Comparison of ENCODE assay signal across 15 cellular contexts in the genomic region with DNA sequence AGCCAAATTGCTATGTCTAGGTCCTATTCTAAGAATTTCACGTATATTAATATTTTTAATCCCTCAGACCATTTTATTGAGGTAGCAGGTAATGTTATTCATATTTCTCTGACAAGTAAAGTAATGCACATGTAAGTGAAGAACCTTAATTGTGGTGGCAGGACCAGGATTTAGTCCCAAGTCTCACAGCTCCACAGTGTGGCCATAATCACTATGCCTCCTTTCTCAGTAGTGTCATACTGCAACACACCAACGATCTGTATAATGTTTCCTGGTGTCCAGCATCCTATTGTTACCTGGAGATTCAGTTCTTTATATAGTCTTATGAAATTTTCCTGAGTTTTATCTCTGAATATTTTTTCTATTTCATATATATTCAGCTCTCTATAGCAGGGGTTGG.
DNase-seq lines count a peak whose midpoint lies in the region; ATAC-seq, FAIRE-seq and TF ChIP-seq lines count a peak whose summit lies in the region.
"Had no signal": no experiment of that assay in that cellular context is flagged by ENCODE, and none has a peak within 500 bp of the region (broad histone marks: within the 10 kb centered on the region; RNA-seq: fewer than 3 reads in every experiment).

No MANE protein-coding gene starts in this region.

- H4K5ac ChIP-seq in H1 (ENCODE audit: insufficient read length, low read depth, low read length) = no peak overlapping the region

- no peak overlapping the region for H2BK15ac ChIP-seq in H1 (ENCODE audit: low read length)

- H2BK120ac ChIP-seq in H1 (replicated peaks; ENCODE audit: low read depth, low read length) = no peak overlapping the region

- POLR2A ChIA-PET in H1 (lab: Charles Lee; ENCODE audit: partially characterized antibody) = no interaction called here

- H2AK5ac ChIP-seq in H1 (ENCODE audit: low read depth, low read length) = no peak overlapping the region

- CTCF ChIA-PET in H1 (lab: Charles Lee; ENCODE audit: partially characterized antibody) = interaction anchor here (1.0 to 5.7 kb wide), 5 partner anchors 13 to 119 kb away, joined by 3 to 43 read pairs (median 4); no protein-coding TSS in a partner anchor

- DNase-seq in Ammon's horn (ENCODE audit: low spot score) (peak; percentile 5), D721Med (ENCODE audit: insufficient read length, low spot score) (no peak), NCI-H69 (lab: John Stamatoyannopoulos, UW) (peak; percentile 42), H1 (ENCODE audit: low read depth in 1 of 2, low spot score in 2 of 2) (no peak), NCI-H1930 (lab: John Stamatoyannopoulos, UW) (no peak)
- DNase-seq: CD4-positive, alpha-beta T cell; NCI-H1092; NCI-H187; NCI-H524; SHP77; T-helper 17 cell had no signal

- H3K4me1 ChIP-seq in H1 (replicated peaks in 1 of 4; ENCODE audit: control insufficient read depth in 3 of 4, insufficient read depth in 4 of 4, low read length in 3 of 4) = peaks cover 0 to 4% (median 2%) of the 10 kb centered on the region in 4 experiments; a peak in 2 of 7 replicates

- no peak overlapping the region for H2BK5ac ChIP-seq in H1 (ENCODE audit: low read depth, low read length)

- no peak overlapping the region for H3K14ac ChIP-seq in H1 (ENCODE audit: insufficient read length)

- peak; percentile 67 to 76 for TF ChIP-seq RAD21 in H1 (IDR thresholded peaks at IDR 0.05 in 1 of 2, conservative IDR thresholded peaks at IDR 0.05 in 1 of 2; ENCODE audit: low read depth in 2 of 2, low read length in 2 of 2)

- H2BK20ac ChIP-seq in H1 (ENCODE audit: low read length) = no peak overlapping the region

- no peak overlapping the region for H4K91ac ChIP-seq in H1 (replicated peaks; ENCODE audit: insufficient read length, low read length)

- no peak for TF ChIP-seq EP300 in H1 (IDR thresholded peaks at IDR 0.05; ENCODE audit: borderline replicate concordance in 1 of 2, low read depth in 2 of 2, low read length in 2 of 2)

- no peaks in the 10 kb centered on the region for H3K27me3 ChIP-seq in H1 (replicated peaks in 1 of 4; ENCODE audit: control insufficient read depth in 3 of 4, extremely low read depth in 1 of 4, insufficient read depth in 3 of 4, low read length in 3 of 4)

- H3K4me2 ChIP-seq in H1 (ENCODE audit: insufficient read depth in 1 of 2, low read depth in 2 of 2, low read length in 2 of 2) = no peak overlapping the region

- 88% methylated on average over 2 of the region's 2 CpGs; no CpG with 5 or more reads in 1 of the 2 experiments for WGBS in H1 (ENCODE audit: extremely low coverage in 1 of 2, insufficient coverage in 1 of 2, insufficient read length in 1 of 2, insufficient replicate concordance in 2 of 2, low coverage in 1 of 2, low lambda C conversion rate in 2 of 2, missing lambda C conversion rate in 1 of 2), 2 experiments

- no peak overlapping the region for H3K27ac ChIP-seq in H1 (ENCODE audit: low read depth, low read length)

- no peaks in the 10 kb centered on the region for H3K79me2 ChIP-seq in H1 (ENCODE audit: control insufficient read depth in 1 of 2, insufficient read depth in 2 of 2, low read length in 2 of 2)

- no peaks in the 10 kb centered on the region for H3K9me3 ChIP-seq in H1 (ENCODE audit: insufficient read depth in 2 of 2, low read depth in 1 of 2, low read length in 1 of 2)

- TF ChIP-seq POLR2A in H1 (IDR thresholded peaks at IDR 0.05; ENCODE audit: control extremely low read depth in 1 of 2, low read depth in 2 of 2, low read length in 2 of 2) = no peak

- H3K56ac ChIP-seq in H1 (replicated peaks; ENCODE audit: insufficient read length, low read depth, low read length) = no peak overlapping the region

- peak; percentile 57 for TF ChIP-seq CTCF in D721Med (IDR thresholded peaks at IDR 0.05; ENCODE audit: insufficient read depth, missing control alignments)
- TF ChIP-seq CTCF in H1 (IDR thresholded peaks at IDR 0.05; ENCODE audit: control extremely low read depth in 1 of 3, insufficient read depth in 1 of 3, low read depth in 1 of 3, low read length in 3 of 3) = peak in 2 of 3 experiments; percentile 41 to 46; a peak in 2 of 4 replicates

- no peak overlapping the region for H3K18ac ChIP-seq in H1 (ENCODE audit: extremely low read depth, low read length)

- H4K8ac ChIP-seq in H1 (ENCODE audit: extremely low read depth, insufficient read depth, low read length) = no peak overlapping the region

- H3K23me2 ChIP-seq in H1 (ENCODE audit: low read depth, low read length) = no peaks in the 10 kb centered on the region

- no peak for FAIRE-seq in D721Med (lab: Jason Lieb, UNC)
- FAIRE-seq in H1 (lab: Jason Lieb, UNC) = no peak
- FAIRE-seq: RCC 7860 had no signal

- ATAC-seq in HG03095 (IDR thresholded peaks at IDR 0.05; ENCODE audit: unreplicated experiment) = no peak
- ATAC-seq in HG03460 (IDR thresholded peaks at IDR 0.05; ENCODE audit: unreplicated experiment) = no peak
- ATAC-seq in HG03457 (IDR thresholded peaks at IDR 0.05; ENCODE audit: unreplicated experiment) = no peak
- ATAC-seq: T-helper 17 cell had no signal

- no peaks in the 10 kb centered on the region for H3K79me1 ChIP-seq in H1 (ENCODE audit: low read depth, low read length)

- no peaks in the 10 kb centered on the region; a peak in 2 of 8 replicates for H3K36me3 ChIP-seq in H1 (ENCODE audit: control insufficient read depth in 2 of 4, insufficient read depth in 4 of 4, low read length in 3 of 4)

- H4K20me1 ChIP-seq in H1 (replicated peaks in 1 of 2; ENCODE audit: control insufficient read depth in 1 of 2, insufficient read depth in 2 of 2, low read length in 2 of 2) = no peaks in the 10 kb centered on the region

- H3K23ac ChIP-seq in H1 (ENCODE audit: insufficient read length) = no peak overlapping the region

- H3K4ac ChIP-seq in H1 (replicated peaks; ENCODE audit: insufficient read length, low read depth, low read length) = no peak overlapping the region

- no peak overlapping the region for H3K4me3 ChIP-seq in H1 (ENCODE audit: extremely low read depth in 1 of 4, insufficient read depth in 2 of 4, low read depth in 3 of 4, low read length in 4 of 4)

- H2AFZ ChIP-seq in H1 (ENCODE audit: low read length) = no peak overlapping the region

- no peak overlapping the region for H3K9ac ChIP-seq in H1 (replicated peaks in 1 of 4; ENCODE audit: extremely low read depth in 1 of 4, low read depth in 3 of 4, low read length in 3 of 4)

- no peak overlapping the region for H2BK12ac ChIP-seq in H1 (ENCODE audit: low read depth, low read length)

TF ChIP-seq in H1, 55 proteins besides CTCF, POLR2A, EP300 and RAD21:
- TF ChIP-seq ASH2L (IDR thresholded peaks at IDR 0.05; ENCODE audit: low read length) (no peak), JUN (IDR thresholded peaks at IDR 0.05; ENCODE audit: low read depth, low read length) (no peak), SAP30 (IDR thresholded peaks at IDR 0.05; ENCODE audit: insufficient read depth, insufficient replicate concordance, low read length) (no peak), SP4 (IDR thresholded peaks at IDR 0.05; ENCODE audit: low read length) (no peak), SP1 (IDR thresholded peaks at IDR 0.05; ENCODE audit: low read depth, low read length) (no peak), RBBP5 (IDR thresholded peaks at IDR 0.05; ENCODE audit: borderline replicate concordance, low read depth, low read length) (no peak), ZNF274 (IDR thresholded peaks at IDR 0.05; ENCODE audit: borderline replicate concordance, extremely low read depth, low read length) (no peak), JUND (IDR thresholded peaks at IDR 0.05; ENCODE audit: low read length) (no peak), KDM5A (IDR thresholded peaks at IDR 0.05; ENCODE audit: low read length) (no peak), SIN3A (conservative IDR thresholded peaks at IDR 0.05 in 1 of 2, IDR thresholded peaks at IDR 0.05 in 1 of 2; ENCODE audit: low read depth in 1 of 2, low read length in 2 of 2) (no peak), SP2 (IDR thresholded peaks at IDR 0.05; ENCODE audit: low read length) (no peak)

Comparison
In these comparisons a context has a peak if more than half of its experiments do, and no peak if none do; other contexts are left out.
1. DNase-seq: peak in Ammon's horn (single experiment) and NCI-H69 (single experiment); none in D721Med (single experiment), H1 (0 of 2) and NCI-H1930 (0 of 2).